ENCODE assay signal across 27 cellular contexts in genomic region chr2:15822151-15823044, GRCh38.
"Had no signal": no experiment of that assay in that cellular context is flagged by ENCODE, and none has a peak within 500 bp of the region (broad histone marks: within the 10 kb centered on the region; RNA-seq: fewer than 3 reads in every experiment).

No MANE protein-coding gene starts in this region.

- H3K9me3 ChIP-seq: colonic mucosa, esophagus squamous epithelium, gastrocnemius medialis, heart right ventricle, left lung, lower lobe of right lung, mucosa of descending colon had no signal

- H3K4me3 ChIP-seq: colonic mucosa, esophagus squamous epithelium, gastrocnemius medialis, heart right ventricle, left lung, lower lobe of right lung, mucosa of descending colon had no signal

- H3K27me3 ChIP-seq: colonic mucosa, esophagus squamous epithelium, gastrocnemius medialis had no signal

- FAIRE-seq: endometrium, islet of Langerhans, keratinocyte had no signal

- ATAC-seq: effector memory CD8-positive, alpha-beta T cell; esophagus mucosa; gastrocnemius medialis; heart right ventricle; left cardiac atrium; left lung; left ventricle myocardium superior; lower lobe of right lung; mucosa of descending colon had no signal

- H3K4me1 ChIP-seq: colonic mucosa, gastrocnemius medialis, left lung, lower lobe of right lung had no signal

- H3K27ac ChIP-seq: colonic mucosa, epithelial cell of prostate, esophagus squamous epithelium, gastrocnemius medialis, heart right ventricle, left lung, lower lobe of right lung had no signal

- H3K36me3 ChIP-seq: colonic mucosa, esophagus squamous epithelium, gastrocnemius medialis, heart right ventricle, left lung, lower lobe of right lung had no signal

- H3K9me3 Mint-ChIP-seq: dendritic cell treated with granulocyte-macrophage colony-stimulating factor and Interleukin-4, amounts not matched to agents 40 ng/mL and 50 ng/mL, for 4 days; endodermal cell; mesothelial cell of epicardium had no signal

- H3K27ac Mint-ChIP-seq: dendritic cell treated with granulocyte-macrophage colony-stimulating factor and Interleukin-4, amounts not matched to agents 40 ng/mL and 50 ng/mL, for 4 days; effector memory CD8-positive, alpha-beta T cell; endodermal cell; mesothelial cell of epicardium had no signal

- DNase-seq: colonic mucosa; cortex of kidney; effector CD8-positive, alpha-beta T cell; effector memory CD8-positive, alpha-beta T cell; endodermal cell; erythroblast; esophagus squamous epithelium; foreskin fibroblast; foreskin melanocyte; gastrocnemius medialis; glutamatergic neuron; head of caudate nucleus; heart right ventricle; hippocampal formation; left cardiac atrium; left lung; left ventricle myocardium superior; lower lobe of right lung; mesenchymal stem cell; mucosa of descending colon had no signal

- H3K4me3 Mint-ChIP-seq: dendritic cell treated with granulocyte-macrophage colony-stimulating factor and Interleukin-4, amounts not matched to agents 40 ng/mL and 50 ng/mL, for 4 days; effector memory CD8-positive, alpha-beta T cell; endodermal cell; mesothelial cell of epicardium had no signal

- H3K36me3 Mint-ChIP-seq: mesothelial cell of epicardium had no signal
